Comparison of ENCODE assay signal across 13 cellular contexts in the genomic region with DNA sequence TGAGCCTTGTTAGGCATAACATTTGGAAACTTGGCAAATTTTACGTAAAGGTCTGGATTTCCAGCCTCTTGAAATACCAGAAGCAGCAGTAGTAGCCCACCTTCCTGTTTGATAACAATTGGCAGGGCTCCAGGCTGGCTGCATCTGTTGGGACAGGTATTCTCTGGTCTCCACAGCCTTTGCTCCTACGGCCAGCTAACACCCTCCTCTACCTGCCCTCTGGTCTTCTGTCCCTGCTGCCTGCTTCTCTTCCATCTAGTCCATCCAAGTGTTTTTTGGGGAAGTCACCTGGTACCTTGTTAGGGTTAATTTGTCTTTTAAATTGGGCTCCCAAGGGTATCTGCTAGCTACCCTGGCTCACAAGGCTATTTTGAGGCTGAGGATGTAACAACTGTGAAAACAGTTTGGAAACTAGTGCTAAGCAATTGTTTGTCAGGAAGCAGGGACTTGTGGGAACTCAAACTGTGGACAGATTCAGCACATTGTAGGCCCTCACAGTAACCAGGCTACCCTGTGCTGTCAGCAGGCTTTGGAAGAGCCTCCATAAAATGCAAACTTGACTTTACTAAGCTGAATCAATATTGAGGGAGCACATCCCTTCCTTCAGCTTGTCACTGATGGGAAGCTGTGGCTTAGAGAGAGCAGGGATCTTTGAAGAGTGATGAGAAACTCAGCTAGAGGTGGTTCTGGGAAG. TPM values are rescaled to one million over a fixed set of nuclear protein-coding genes. Genes with fewer than 3 reads are reported as not detected.
A peak's percentile ranks its signal among the peaks of the same experiment; 100 is the strongest.
DNase-seq lines count a peak whose midpoint lies in the region; ATAC-seq, FAIRE-seq and TF ChIP-seq lines count a peak whose summit lies in the region.
"Had no signal": no experiment of that assay in that cellular context is flagged by ENCODE, and none has a peak within 500 bp of the region (broad histone marks: within the 10 kb centered on the region; RNA-seq: fewer than 3 reads in every experiment).

No MANE protein-coding gene starts in this region.

- no peak for TF ChIP-seq CTCF in NB4 (IDR thresholded peaks at IDR 0.05; ENCODE audit: low read depth, low read length)

- ATAC-seq in activated naive CD8-positive, alpha-beta T cell treated with anti-CD3 and anti-CD28 coated beads, Interleukin-2, amount 10 ng/mL, durations not matched to agents 7 days and 5 days (ENCODE audit: low read depth) = no peak
- no peak for ATAC-seq in stimulated activated effector memory CD8-positive, alpha-beta T cell treated with anti-CD3 and anti-CD28 coated beads, Interleukin-12 subunit alpha, Interleukin-12 subunit beta, amount 100 ng/mL, for 72 hours
- no peak for ATAC-seq in GM18519 (IDR thresholded peaks at IDR 0.05; ENCODE audit: low FRiP score, unreplicated experiment)
- ATAC-seq in GM19455 (IDR thresholded peaks at IDR 0.05; ENCODE audit: unreplicated experiment) = no peak

- POLR2A ChIA-PET in activated naive CD8-positive, alpha-beta T cell treated with anti-CD3 and anti-CD28 coated beads, Interleukin-2, amount 10 ng/mL, durations not matched to agents 7 days and 5 days (lab: Charles Lee) = interaction anchor here (0.7 to 0.8 kb wide), 2 partner anchors 8 to 260 kb away, joined by 3 to 4 read pairs; a partner anchor contains a TSS

- no peaks in the 10 kb centered on the region for H3K27me3 Mint-ChIP-seq in activated naive CD4-positive, alpha-beta T cell treated with anti-CD3 and anti-CD28 coated beads for 36 hours (ENCODE audit: low read depth)
- no peaks in the 10 kb centered on the region for H3K27me3 Mint-ChIP-seq in activated naive CD8-positive, alpha-beta T cell treated with anti-CD3 and anti-CD28 coated beads, Interleukin-2, amount 10 ng/mL, durations not matched to agents 7 days and 5 days

- intact Hi-C loops in activated naive CD4-positive, alpha-beta T cell treated with anti-CD3 and anti-CD28 coated beads for 36 hours (cut with micrococcal nuclease) = no loop called here

- peaks cover 48% of the 10 kb centered on the region for H3K36me3 Mint-ChIP-seq in activated naive CD4-positive, alpha-beta T cell treated with anti-CD3 and anti-CD28 coated beads for 36 hours (ENCODE audit: low read depth)
- peaks cover 37% of the 10 kb centered on the region for H3K36me3 Mint-ChIP-seq in activated naive CD8-positive, alpha-beta T cell treated with anti-CD3 and anti-CD28 coated beads, Interleukin-2, amount 10 ng/mL, durations not matched to agents 7 days and 5 days
- H3K36me3 Mint-ChIP-seq in stimulated activated effector memory CD8-positive, alpha-beta T cell treated with anti-CD3 and anti-CD28 coated beads, Interleukin-12 subunit alpha, Interleukin-12 subunit beta, amount 100 ng/mL, for 72 hours = peaks cover 71% of the 10 kb centered on the region

- H3K4me1 Mint-ChIP-seq in activated naive CD4-positive, alpha-beta T cell treated with anti-CD3 and anti-CD28 coated beads for 36 hours (ENCODE audit: low read depth) = peaks cover 67% of the 10 kb centered on the region
- H3K4me1 Mint-ChIP-seq in activated naive CD8-positive, alpha-beta T cell treated with anti-CD3 and anti-CD28 coated beads, Interleukin-2, amount 10 ng/mL, durations not matched to agents 7 days and 5 days = peaks cover 27% of the 10 kb centered on the region
- peaks cover 55% of the 10 kb centered on the region for H3K4me1 Mint-ChIP-seq in stimulated activated effector memory CD8-positive, alpha-beta T cell treated with anti-CD3 and anti-CD28 coated beads, Interleukin-12 subunit alpha, Interleukin-12 subunit beta, amount 100 ng/mL, for 72 hours

- TF ChIP-seq POLR2A in NB4 (IDR thresholded peaks at IDR 0.05; ENCODE audit: extremely low read depth, insufficient read length) = peak; percentile 18

- no peaks in the 10 kb centered on the region for H3K9me3 Mint-ChIP-seq in activated naive CD4-positive, alpha-beta T cell treated with anti-CD3 and anti-CD28 coated beads for 36 hours
- H3K9me3 Mint-ChIP-seq in activated naive CD8-positive, alpha-beta T cell treated with anti-CD3 and anti-CD28 coated beads, Interleukin-2, amount 10 ng/mL, durations not matched to agents 7 days and 5 days = no peaks in the 10 kb centered on the region
- no peaks in the 10 kb centered on the region for H3K9me3 Mint-ChIP-seq in stimulated activated effector memory CD8-positive, alpha-beta T cell treated with anti-CD3 and anti-CD28 coated beads, Interleukin-12 subunit alpha, Interleukin-12 subunit beta, amount 100 ng/mL, for 72 hours

- peak overlapping the region; percentile 35 for H3K27ac Mint-ChIP-seq in activated naive CD4-positive, alpha-beta T cell treated with anti-CD3 and anti-CD28 coated beads for 36 hours
- H3K27ac Mint-ChIP-seq in activated naive CD8-positive, alpha-beta T cell treated with anti-CD3 and anti-CD28 coated beads, Interleukin-2, amount 10 ng/mL, durations not matched to agents 7 days and 5 days = peak overlapping the region; percentile 66
- peak overlapping the region; percentile 91 for H3K27ac Mint-ChIP-seq in stimulated activated effector memory CD8-positive, alpha-beta T cell treated with anti-CD3 and anti-CD28 coated beads, Interleukin-12 subunit alpha, Interleukin-12 subunit beta, amount 100 ng/mL, for 72 hours

- no peak for DNase-seq in activated naive CD4-positive, alpha-beta T cell treated with anti-CD3 and anti-CD28 coated beads for 36 hours
- no peak for DNase-seq in activated naive CD4-positive, alpha-beta T cell treated with Interleukin-2 at 50 U/mL for 16 hours
- DNase-seq in NB4 (ENCODE audit: low read depth) (no peak), frontal cortex (ENCODE audit: low spot score in 2 of 2) (no peak)
- DNase-seq in activated naive CD8-positive, alpha-beta T cell treated with anti-CD3 and anti-CD28 coated beads, Interleukin-2, amount 10 ng/mL, durations not matched to agents 7 days and 5 days = no peak
- no peak for DNase-seq in stimulated activated effector memory CD8-positive, alpha-beta T cell treated with anti-CD3 and anti-CD28 coated beads, Interleukin-12 subunit alpha, Interleukin-12 subunit beta, amount 100 ng/mL, for 72 hours (ENCODE audit: low spot score in 2 of 2)
- DNase-seq: activated CD4-positive, alpha-beta T cell treated with anti-CD3 and anti-CD28 coated beads, Interleukin-2, amount 50 U/mL, for 1 hour; NCI-H1694 treated with DMSO at 0.1 percent for 48 hours; NK-92 treated with Interleukin-12 subunit alpha and Interleukin-12 subunit beta, amount 100 ng/mL, for 24 hours had no signal

- no peak for FAIRE-seq in frontal cortex (lab: Jason Lieb, UNC)
- FAIRE-seq: astrocyte had no signal

- H3K4me3 Mint-ChIP-seq in activated naive CD4-positive, alpha-beta T cell treated with anti-CD3 and anti-CD28 coated beads for 36 hours = no peak overlapping the region
- no peak overlapping the region for H3K4me3 Mint-ChIP-seq in activated naive CD8-positive, alpha-beta T cell treated with anti-CD3 and anti-CD28 coated beads, Interleukin-2, amount 10 ng/mL, durations not matched to agents 7 days and 5 days
- H3K4me3 Mint-ChIP-seq in stimulated activated effector memory CD8-positive, alpha-beta T cell treated with anti-CD3 and anti-CD28 coated beads, Interleukin-12 subunit alpha, Interleukin-12 subunit beta, amount 100 ng/mL, for 72 hours = no peak overlapping the region

- no peak overlapping the region for H3K4me3 ChIP-seq in NB4 (ENCODE audit: low read depth, low read length)
- H3K4me3 ChIP-seq: smooth muscle cell had no signal

- CTCF ChIA-PET in activated naive CD4-positive, alpha-beta T cell treated with anti-CD3 and anti-CD28 coated beads for 36 hours (lab: Charles Lee) = interaction anchor here (0.5 to 1.1 kb wide), 2 partner anchors 81 to 89 kb away, joined by 3 read pairs; no protein-coding TSS in a partner anchor

RNA-seq across cellular contexts. Expression of a gene that starts 8.5 kb away (rescaled TPM):
- 1,000 to 10,000 TPM; 2,424 to 2,524 TPM for total RNA-seq in activated naive CD4-positive, alpha-beta T cell treated with anti-CD3 and anti-CD28 coated beads for 36 hours
- 1,000 to 10,000 TPM; 1,523 to 1,613 TPM for total RNA-seq in activated naive CD8-positive, alpha-beta T cell treated with anti-CD3 and anti-CD28 coated beads, Interleukin-2, amount 10 ng/mL, durations not matched to agents 7 days and 5 days
- total RNA-seq in frontal cortex = 2,828 TPM

RNA-seq across cellular contexts. Expression of a gene that starts 12.9 kb away (rescaled TPM):
- total RNA-seq in activated naive CD4-positive, alpha-beta T cell treated with anti-CD3 and anti-CD28 coated beads for 36 hours = 10 to 100 TPM; 14.1 to 14.2 TPM
- 10 to 100 TPM; 18.7 to 20.2 TPM for total RNA-seq in activated naive CD8-positive, alpha-beta T cell treated with anti-CD3 and anti-CD28 coated beads, Interleukin-2, amount 10 ng/mL, durations not matched to agents 7 days and 5 days
- total RNA-seq in frontal cortex = 39.1 TPM

Comparison
In these comparisons a context has a peak if more than half of its experiments do, and no peak if none do; other contexts are left out.
1. H3K27ac Mint-ChIP-seq: peak in every context shown above with its lines; median percentile 91 in stimulated activated effector memory CD8-positive, alpha-beta T cell treated with anti-CD3 and anti-CD28 coated beads, Interleukin-12 subunit alpha, Interleukin-12 subunit beta, amount 100 ng/mL, for 72 hours; 66 in activated naive CD8-positive, alpha-beta T cell treated with anti-CD3 and anti-CD28 coated beads, Interleukin-2, amount 10 ng/mL, durations not matched to agents 7 days and 5 days; 35 in activated naive CD4-positive, alpha-beta T cell treated with anti-CD3 and anti-CD28 coated beads for 36 hours.